8 cellular contexts compared by ENCODE assay signal in genomic region chr16:68264128-68265077, GRCh38. TPM values are rescaled to one million over a fixed set of nuclear protein-coding genes. Genes with fewer than 3 reads are reported as not detected.
DNase-seq lines count a peak whose midpoint lies in the region; ATAC-seq and TF ChIP-seq lines count a peak whose summit lies in the region.

TSS of gene SLC7A6 (plus strand) at chr16:68264526. CDS start at chr16:68274727, 10,201 bp downstream.

- peak; percentile 55 for TF ChIP-seq POLR2A in NB4 (IDR thresholded peaks at IDR 0.05; ENCODE audit: extremely low read depth, insufficient read length)

- ATAC-seq in HG02571 (IDR thresholded peaks at IDR 0.05; ENCODE audit: unreplicated experiment) = peak; percentile 60
- ATAC-seq in activated CD4-positive, CD25-positive, alpha-beta regulatory T cell treated with anti-CD3 and anti-CD28 coated beads, Interleukin-2, amount 50 U/mL, for 24 hours = peak; percentile 80 to 82

- peak within 1 kb of the TSS; percentile 87 for H3K4me3 ChIP-seq in NB4 (ENCODE audit: low read depth, low read length)

- DNase-seq in DMS153 treated with DMSO at 0.1 percent for 48 hours (lab: John Stamatoyannopoulos, UW; ENCODE audit: unreplicated experiment) (peak; percentile 57), DMS153 (lab: John Stamatoyannopoulos, UW) (no peak), NB4 (ENCODE audit: low read depth) (peak; percentile 88), cerebellum (ENCODE audit: low spot score) (peak; percentile 86), kidney tubule cell (ENCODE audit: low spot score) (peak; percentile 73)
- peak; percentile 69 to 84 (median 76) for DNase-seq in stimulated activated CD4-positive, alpha-beta T cell treated with anti-CD3 and anti-CD28 coated beads, Interleukin-1b, Interleukin-23, amount 100 ng/mL, for 24 hours (ENCODE audit: low read depth in 4 of 4, low spot score in 1 of 4)

- TF ChIP-seq CTCF in NB4 (IDR thresholded peaks at IDR 0.05; ENCODE audit: low read depth, low read length) = peak; percentile 72

RNA-seq across cellular contexts. Expression of gene SLC7A6, which starts in this region (rescaled TPM):
- 26.7 TPM for total RNA-seq in cerebellum
